ENCODE assay signal across 8 cellular contexts in genomic region chr2:98460573-98461560, GRCh38. TPM values are rescaled to one million over a fixed set of nuclear protein-coding genes. Genes with fewer than 3 reads are reported as not detected.
DNase-seq lines count a peak whose midpoint lies in the region; ATAC-seq, FAIRE-seq and TF ChIP-seq lines count a peak whose summit lies in the region.
"Had no signal": no experiment of that assay in that cellular context is flagged by ENCODE, and none has a peak within 500 bp of the region (broad histone marks: within the 10 kb centered on the region; RNA-seq: fewer than 3 reads in every experiment).

No MANE protein-coding gene starts in this region.

- intact Hi-C loops in upper lobe of right lung (cut with DNase I): no loop called here

- no peaks in the 10 kb centered on the region for H3K27me3 ChIP-seq in upper lobe of right lung
- H3K27me3 ChIP-seq: SJSA1 had no signal

- peak; percentile 66 for ATAC-seq in HG03025 (IDR thresholded peaks at IDR 0.05; ENCODE audit: low FRiP score, unreplicated experiment)
- ATAC-seq in WTC11: no peak
- ATAC-seq in upper lobe of right lung: peak; percentile 24

- H3K36me3 Mint-ChIP-seq in WTC11 (peaks cover under 1% of the 10 kb centered on the region; the same call in 1 of the 2 replicates), immature natural killer cell (peaks cover 0 to 9% (median 3%) of the 10 kb centered on the region in 3 donors)

- no peak overlapping the region for H3K4me3 ChIP-seq in upper lobe of right lung
- H3K4me3 ChIP-seq: SJSA1 had no signal

- H3K9me3 Mint-ChIP-seq in WTC11 (no peaks in the 10 kb centered on the region), immature natural killer cell (no peaks in the 10 kb centered on the region)

- peaks cover 6% of the 10 kb centered on the region for H3K36me3 ChIP-seq in upper lobe of right lung
- H3K36me3 ChIP-seq: SJSA1 had no signal

- H3K27ac ChIP-seq in upper lobe of right lung: no peak overlapping the region
- H3K27ac ChIP-seq: SJSA1 had no signal

- DNase-seq in GM19239 (ENCODE audit: insufficient read length, low spot score): no peak
- no peak for DNase-seq in WTC11 (ENCODE audit: low spot score)
- peak; percentile 61 to 72 (median 68) for DNase-seq in immature natural killer cell
- DNase-seq in upper lobe of right lung: no peak
- no peak for DNase-seq in glomerular visceral epithelial cell (ENCODE audit: extremely low spot score)
- DNase-seq in nucleus accumbens (lab: John Stamatoyannopoulos, UW): no peak

- POLR2A ChIA-PET in WTC11 (lab: Charles Lee): interaction anchor here (1.0 kb wide), 1 partner anchor 11 kb away, joined by 4 read pairs; no protein-coding TSS in a partner anchor

- H3K4me1 Mint-ChIP-seq in WTC11: peaks cover 59% of the 10 kb centered on the region
- peaks cover 93 to 94% of the 10 kb centered on the region in 2 donors for H3K4me1 Mint-ChIP-seq in immature natural killer cell

- TF ChIP-seq CTCF in WTC11 (IDR thresholded peaks at IDR 0.05): no peak
- TF ChIP-seq CTCF in upper lobe of right lung (IDR thresholded peaks at IDR 0.05): no peak

- H3K27me3 Mint-ChIP-seq in WTC11 (ENCODE audit: low read depth) (no peaks in the 10 kb centered on the region), immature natural killer cell (ENCODE audit: low read depth in 3 of 3) (peaks cover 4 to 22% (median 5%) of the 10 kb centered on the region in 3 donors)

- H3K4me1 ChIP-seq in upper lobe of right lung: peaks cover 57% of the 10 kb centered on the region

- H3K27ac Mint-ChIP-seq in WTC11 (peak overlapping the region; percentile 88), immature natural killer cell (peak overlapping the region; percentile 96 to 99 (median 97))

- CTCF ChIA-PET in WTC11 (lab: Charles Lee): no interaction called here

- no peak overlapping the region for H3K4me3 Mint-ChIP-seq in WTC11
- peak overlapping the region; percentile 78 to 92 (median 86) for H3K4me3 Mint-ChIP-seq in immature natural killer cell

- H3K9me3 ChIP-seq in upper lobe of right lung: no peaks in the 10 kb centered on the region
- H3K9me3 ChIP-seq: SJSA1 had no signal

- peak; percentile 91 for FAIRE-seq in GM19239 (lab: Jason Lieb, UNC)

TF ChIP-seq in WTC11, 78 proteins besides CTCF, POLR2A, EP300 and RAD21:
- TF ChIP-seq SP1 (CRISPR knock-in tag; conservative IDR thresholded peaks at IDR 0.05) (no peak), SMAD4 (CRISPR knock-in tag; IDR thresholded peaks at IDR 0.05) (no peak), ZMAT4 (CRISPR knock-in tag; IDR thresholded peaks at IDR 0.05) (no peak), ZNF425 (CRISPR knock-in tag; conservative IDR thresholded peaks at IDR 0.05) (no peak), NFYB (CRISPR knock-in tag; conservative IDR thresholded peaks at IDR 0.05; ENCODE audit: low read depth) (no peak), E2F5 (CRISPR knock-in tag; IDR thresholded peaks at IDR 0.05) (no peak), IRF1 (CRISPR knock-in tag; IDR thresholded peaks at IDR 0.05) (no peak), ZNF138 (CRISPR knock-in tag; conservative IDR thresholded peaks at IDR 0.05) (no peak)

RNA-seq across cellular contexts. Expression of gene INPP4A, which starts 16.2 kb away (rescaled TPM):
- total RNA-seq in WTC11 (2021): 31.7 to 38.3 TPM (median 33.4 TPM) in 3 replicates
- 100 to 1,000 TPM in 1 of 3 donors, 10 to 100 TPM in 2; 34.1 to 101 (median 35.0) TPM for polyA plus RNA-seq in immature natural killer cell
- total RNA-seq in upper lobe of right lung: 35.0 TPM

Comparison
In these comparisons a context has a peak if more than half of its experiments do, and no peak if none do; other contexts are left out.
1. DNase-seq: peak in immature natural killer cell (3 of 3); none in GM19239 (single experiment), WTC11 (single experiment), upper lobe of right lung (single experiment), glomerular visceral epithelial cell (single experiment) and nucleus accumbens (0 of 56).